In the genomic region with DNA sequence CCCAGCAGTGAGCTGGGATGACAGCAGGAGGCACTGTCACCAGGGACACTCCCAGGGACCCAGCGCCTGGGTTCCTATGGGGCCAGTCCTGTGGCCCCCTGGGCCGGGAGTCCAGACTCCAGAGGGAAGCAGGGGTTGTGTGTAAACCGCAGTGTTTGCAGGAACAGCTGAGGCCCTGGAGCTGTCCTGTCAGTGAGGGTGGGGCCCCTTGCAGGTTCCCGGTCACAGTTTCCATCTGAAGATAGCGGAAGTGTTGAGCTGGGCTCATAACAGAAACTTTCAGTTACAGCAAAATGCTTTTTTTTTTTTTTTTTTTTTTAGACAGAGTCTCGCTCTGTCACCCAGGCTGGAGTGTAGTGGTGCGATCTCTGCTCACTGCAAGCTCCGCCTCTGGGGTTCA, we compare ENCODE assay signal across 1 cellular context.
TF ChIP-seq lines count a peak whose summit lies in the region.

No MANE protein-coding gene starts in this region.

TF ChIP-seq in GM23338, 12 proteins besides CTCF, POLR2A, EP300 and RAD21:
- TF ChIP-seq EZH2phosphoT487 (IDR thresholded peaks at IDR 0.05; ENCODE audit: unreplicated experiment) (no peak), ZNF114 (CRISPR knock-in tag; IDR thresholded peaks at IDR 0.05) (no peak)
- TF ChIP-seq, protein P1, sequence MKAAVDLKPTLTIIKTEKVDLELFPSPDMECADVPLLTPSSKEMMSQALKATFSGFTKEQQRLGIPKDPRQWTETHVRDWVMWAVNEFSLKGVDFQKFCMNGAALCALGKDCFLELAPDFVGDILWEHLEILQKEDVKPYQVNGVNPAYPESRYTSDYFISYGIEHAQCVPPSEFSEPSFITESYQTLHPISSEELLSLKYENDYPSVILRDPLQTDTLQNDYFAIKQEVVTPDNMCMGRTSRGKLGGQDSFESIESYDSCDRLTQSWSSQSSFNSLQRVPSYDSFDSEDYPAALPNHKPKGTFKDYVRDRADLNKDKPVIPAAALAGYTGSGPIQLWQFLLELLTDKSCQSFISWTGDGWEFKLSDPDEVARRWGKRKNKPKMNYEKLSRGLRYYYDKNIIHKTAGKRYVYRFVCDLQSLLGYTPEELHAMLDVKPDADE (IDR thresholded peaks at IDR 0.05), result no peak
